ENCODE assay signal across 11 cellular contexts in the genomic region with DNA sequence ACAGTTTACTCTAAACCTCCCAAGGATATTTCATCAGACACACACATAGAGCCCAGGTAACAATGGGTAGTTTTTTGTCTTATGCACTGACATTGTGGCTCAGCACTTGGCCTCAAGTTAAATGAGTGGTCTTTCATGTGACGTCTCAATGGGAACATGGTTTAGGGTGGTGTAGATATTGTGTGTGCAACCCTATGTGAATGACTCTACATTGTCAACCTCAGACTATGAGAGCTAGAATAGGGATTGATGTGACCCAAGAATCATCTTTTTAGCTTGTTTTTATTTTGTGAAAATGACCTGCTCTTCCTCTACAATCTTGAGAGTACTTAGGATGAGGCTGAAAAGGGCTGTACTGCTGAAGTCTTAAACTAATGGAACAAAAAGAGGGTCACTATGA.
"Had no signal": no experiment of that assay in that cellular context is flagged by ENCODE, and none has a peak within 500 bp of the region (broad histone marks: within the 10 kb centered on the region; RNA-seq: fewer than 3 reads in every experiment).

No MANE protein-coding gene starts in this region.

- H3K4me3 ChIP-seq: GM23248, HAP-1, K562 had no signal

- H3K9me3 ChIP-seq: HAP-1 had no signal

- H3K27ac Mint-ChIP-seq: HFFc6 had no signal

- H3K9ac ChIP-seq: GM23248, KMS-11 had no signal

- H3K9me3 Mint-ChIP-seq: HFFc6 had no signal

- H2AFZ ChIP-seq: GM23248 had no signal

- H3K4me1 ChIP-seq: HAP-1 had no signal

- ATAC-seq: HCT116, K562 had no signal

- DNase-seq: GOT3, H7, HFFc6, IMR-90, Karpas-422 had no signal

- FAIRE-seq: K562 had no signal

- H3K27ac ChIP-seq: GM23248, HL-60, KMS-11 had no signal

- H3K36me3 ChIP-seq: HAP-1 had no signal

- H3K4me2 ChIP-seq: KMS-11 had no signal

- H3K4me3 Mint-ChIP-seq: HFFc6 had no signal
